21 cellular contexts compared by ENCODE assay signal in genomic region chr9:90965911-90966290, GRCh38.
DNase-seq lines count a peak whose midpoint lies in the region; ATAC-seq and TF ChIP-seq lines count a peak whose summit lies in the region.
"Had no signal": no experiment of that assay in that cellular context is flagged by ENCODE, and none has a peak within 500 bp of the region (broad histone marks: within the 10 kb centered on the region; RNA-seq: fewer than 3 reads in every experiment).

No MANE protein-coding gene starts in this region.

- no peaks in the 10 kb centered on the region for H3K9me3 ChIP-seq in SK-N-SH
- H3K9me3 ChIP-seq: BE2C, upper lobe of left lung had no signal

- H3K9me3 Mint-ChIP-seq in activated T-cell treated with anti-CD3 and anti-CD28 coated beads, Interleukin-2, amount 50 U/mL, for 72 hours: peaks cover 2 to 5% of the 10 kb centered on the region in 2 donors
- no peaks in the 10 kb centered on the region for H3K9me3 Mint-ChIP-seq in activated T-cell treated with anti-CD3 and anti-CD28 coated beads, Interleukin-2, amount 50 U/mL, for 4 hours
- H3K9me3 Mint-ChIP-seq in mesothelial cell of epicardium (peaks cover 5% of the 10 kb centered on the region), type B pancreatic cell (peaks cover 22% of the 10 kb centered on the region)
- H3K9me3 Mint-ChIP-seq: T-helper 1 cell treated with Interleukin-12 subunit alpha and Interleukin-12 subunit beta and Interleukin-4 antibody, amounts not matched to agents 30 μg/mL and 1 μg/mL, for 36 hours had no signal

- no peak for TF ChIP-seq POLR2A in GM18505 (IDR thresholded peaks at IDR 0.05; ENCODE audit: borderline replicate concordance, extremely low read depth, insufficient read depth, insufficient read length)

- no peaks in the 10 kb centered on the region for H3K79me2 ChIP-seq in SK-N-SH (ENCODE audit: insufficient read depth)

- H3K36me3 Mint-ChIP-seq in activated T-cell treated with anti-CD3 and anti-CD28 coated beads, Interleukin-2, amount 50 U/mL, for 72 hours (ENCODE audit: insufficient read depth in 2 of 2): peaks cover 6 to 8% of the 10 kb centered on the region in 2 donors
- H3K36me3 Mint-ChIP-seq in activated T-cell treated with anti-CD3 and anti-CD28 coated beads, Interleukin-2, amount 50 U/mL, for 4 hours (ENCODE audit: insufficient read depth): no peaks in the 10 kb centered on the region
- no peaks in the 10 kb centered on the region for H3K36me3 Mint-ChIP-seq in mesothelial cell of epicardium
- no peaks in the 10 kb centered on the region for H3K36me3 Mint-ChIP-seq in type B pancreatic cell

- DNase-seq in activated T-cell treated with anti-CD3 and anti-CD28 coated beads, Interleukin-2, amount 50 U/mL, for 72 hours: no peak
- DNase-seq in activated T-cell treated with anti-CD3 and anti-CD28 coated beads, Interleukin-2, amount 50 U/mL, for 4 hours: no peak
- DNase-seq in astrocyte of the spinal cord (ENCODE audit: low read depth, low spot score): peak; percentile 9
- no peak for DNase-seq in mesothelial cell of epicardium (ENCODE audit: low spot score in 2 of 2, unreplicated experiment in 2 of 2)
- peak; percentile 2 for DNase-seq in type B pancreatic cell (ENCODE audit: extremely low spot score, unreplicated experiment)
- no peak for DNase-seq in SK-N-SH
- DNase-seq in activated CD4-positive, CD25-positive, alpha-beta regulatory T cell treated with anti-CD3 and anti-CD28 coated beads, Interleukin-2, amount 50 U/mL, for 72 hours: no peak
- DNase-seq: activated CD4-positive, alpha-beta memory T cell treated with anti-CD3 and anti-CD28 coated beads, Interleukin-2, amount 10 ng/mL, durations not matched to agents 7 days and 5 days; BE2C; DMS 273 treated with DMSO at 0.1 percent for 48 hours; H7; left cardiac atrium; NCI-H2107; NCI-H774; nucleus accumbens; PC-9; WERI-Rb-1 had no signal

- peak overlapping the region; percentile 51 to 59 for H3K4me3 Mint-ChIP-seq in activated T-cell treated with anti-CD3 and anti-CD28 coated beads, Interleukin-2, amount 50 U/mL, for 72 hours
- no peak overlapping the region for H3K4me3 Mint-ChIP-seq in activated T-cell treated with anti-CD3 and anti-CD28 coated beads, Interleukin-2, amount 50 U/mL, for 4 hours
- no peak overlapping the region for H3K4me3 Mint-ChIP-seq in mesothelial cell of epicardium
- H3K4me3 Mint-ChIP-seq in type B pancreatic cell: peak overlapping the region; percentile 79
- H3K4me3 Mint-ChIP-seq: activated CD4-positive, alpha-beta memory T cell treated with anti-CD3 and anti-CD28 coated beads, Interleukin-2, amount 10 ng/mL, durations not matched to agents 7 days and 5 days; dendritic cell treated with granulocyte-macrophage colony-stimulating factor and Interleukin-4, amounts not matched to agents 40 ng/mL and 50 ng/mL, for 4 days; T-helper 1 cell treated with Interleukin-12 subunit alpha and Interleukin-12 subunit beta and Interleukin-4 antibody, amounts not matched to agents 30 μg/mL and 1 μg/mL, for 36 hours had no signal

- CTCF ChIA-PET in SK-N-SH (lab: Yijun Ruan, JAX): interaction anchor here (2.9 kb wide), 1 partner anchor 50 kb away, joined by 11 read pairs; no protein-coding TSS in a partner anchor

- H3K27ac Mint-ChIP-seq in activated T-cell treated with anti-CD3 and anti-CD28 coated beads, Interleukin-2, amount 50 U/mL, for 72 hours: peak overlapping the region; percentile 62
- H3K27ac Mint-ChIP-seq in mesothelial cell of epicardium: peak overlapping the region; percentile 85
- H3K27ac Mint-ChIP-seq in type B pancreatic cell: peak overlapping the region; percentile 97
- H3K27ac Mint-ChIP-seq: activated CD4-positive, alpha-beta memory T cell treated with anti-CD3 and anti-CD28 coated beads, Interleukin-2, amount 10 ng/mL, durations not matched to agents 7 days and 5 days; dendritic cell treated with granulocyte-macrophage colony-stimulating factor and Interleukin-4, amounts not matched to agents 40 ng/mL and 50 ng/mL, for 4 days; T-helper 1 cell treated with Interleukin-12 subunit alpha and Interleukin-12 subunit beta and Interleukin-4 antibody, amounts not matched to agents 30 μg/mL and 1 μg/mL, for 36 hours had no signal

- whole genome bisulfite sequencing in SK-N-SH (ENCODE audit: low lambda C conversion rate): 55% methylated on average over 3 of the region's 3 CpGs

- TF ChIP-seq EP300 in SK-N-SH (IDR thresholded peaks at IDR 0.05; ENCODE audit: borderline replicate concordance in 1 of 2, low read depth in 1 of 2, low read length in 1 of 2): no peak

- H3K4me2 ChIP-seq in SK-N-SH: no peak overlapping the region
- H3K4me2 ChIP-seq: PC-9 had no signal

- no peak overlapping the region for H3K9ac ChIP-seq in SK-N-SH

- H3K9me2 ChIP-seq in SK-N-SH: no peaks in the 10 kb centered on the region

- H3F3A ChIP-seq in SK-N-SH (replicated peaks; ENCODE audit: insufficient read depth): no peaks in the 10 kb centered on the region

- H3K4me3 ChIP-seq in astrocyte of the spinal cord (ENCODE audit: low read depth, low read length) (no peak overlapping the region), SK-N-SH (ENCODE audit: low read depth in 2 of 2, low read length in 1 of 2) (no peak overlapping the region)
- H3K4me3 ChIP-seq: PC-9, upper lobe of left lung had no signal

- no peak for TF ChIP-seq RAD21 in SK-N-SH (IDR thresholded peaks at IDR 0.05; ENCODE audit: low read length)

- in situ Hi-C loops in astrocyte of the spinal cord (cut with HindIII; ENCODE audit: low sequenced_read_pairs): no loop called here

- peaks cover 58% of the 10 kb centered on the region for H3K27me3 Mint-ChIP-seq in activated T-cell treated with anti-CD3 and anti-CD28 coated beads, Interleukin-2, amount 50 U/mL, for 72 hours (ENCODE audit: low read depth)
- peaks cover 21% of the 10 kb centered on the region for H3K27me3 Mint-ChIP-seq in activated T-cell treated with anti-CD3 and anti-CD28 coated beads, Interleukin-2, amount 50 U/mL, for 4 hours (ENCODE audit: low read depth)
- no peaks in the 10 kb centered on the region for H3K27me3 Mint-ChIP-seq in mesothelial cell of epicardium (ENCODE audit: low read depth)
- no peaks in the 10 kb centered on the region for H3K27me3 Mint-ChIP-seq in type B pancreatic cell
- H3K27me3 Mint-ChIP-seq: activated CD4-positive, alpha-beta memory T cell treated with anti-CD3 and anti-CD28 coated beads, Interleukin-2, amount 10 ng/mL, durations not matched to agents 7 days and 5 days had no signal

- POLR2A ChIA-PET in SK-N-SH (lab: Yijun Ruan, JAX): no interaction called here

- TF ChIP-seq CTCF in astrocyte of the spinal cord (IDR thresholded peaks at IDR 0.05; ENCODE audit: low read depth, low read length) (no peak), mesothelial cell of epicardium (IDR thresholded peaks at IDR 0.05; ENCODE audit: unreplicated experiment) (no peak), type B pancreatic cell (conservative IDR thresholded peaks at IDR 0.05) (no peak), SK-N-SH (IDR thresholded peaks at IDR 0.05) (no peak)

- H3K4me1 ChIP-seq in SK-N-SH (ENCODE audit: control insufficient read depth in 1 of 2, insufficient read depth in 2 of 2, low read depth in 1 of 2, low read length in 1 of 2): peaks cover 0 to 19% of the 10 kb centered on the region in 2 experiments; a peak in 1 of 4 replicates

- H3K27me3 ChIP-seq in SK-N-SH (ENCODE audit: insufficient read depth): no peaks in the 10 kb centered on the region
- H3K27me3 ChIP-seq: BE2C, upper lobe of left lung had no signal

- no peaks in the 10 kb centered on the region for H4K20me1 ChIP-seq in SK-N-SH (ENCODE audit: insufficient read depth)

- no peak overlapping the region for H3K27ac ChIP-seq in SK-N-SH (ENCODE audit: low read depth in 2 of 2, low read length in 1 of 2)
- H3K27ac ChIP-seq: PC-9, upper lobe of left lung, WERI-Rb-1 had no signal

- no peak for ATAC-seq in activated T-cell treated with anti-CD3 and anti-CD28 coated beads, Interleukin-2, amount 50 U/mL, for 72 hours (replicated peaks in 1 of 2)
- ATAC-seq in activated T-cell treated with anti-CD3 and anti-CD28 coated beads, Interleukin-2, amount 50 U/mL, for 4 hours: no peak
- ATAC-seq in GM18505 (IDR thresholded peaks at IDR 0.05; ENCODE audit: unreplicated experiment): no peak
- ATAC-seq: left cardiac atrium had no signal

- no peaks in the 10 kb centered on the region for H3K36me3 ChIP-seq in SK-N-SH (replicated peaks in 1 of 2; ENCODE audit: control insufficient read depth in 1 of 2, insufficient read depth in 2 of 2, low read length in 1 of 2)
- H3K36me3 ChIP-seq: BE2C, upper lobe of left lung, WERI-Rb-1 had no signal

- no peak overlapping the region for H2AFZ ChIP-seq in SK-N-SH (ENCODE audit: low read depth)
- H2AFZ ChIP-seq: PC-9 had no signal

- H3K4me1 Mint-ChIP-seq in activated T-cell treated with anti-CD3 and anti-CD28 coated beads, Interleukin-2, amount 50 U/mL, for 72 hours (ENCODE audit: low read depth): peaks cover 46% of the 10 kb centered on the region
- H3K4me1 Mint-ChIP-seq in activated T-cell treated with anti-CD3 and anti-CD28 coated beads, Interleukin-2, amount 50 U/mL, for 4 hours (ENCODE audit: low read depth): peaks cover 20% of the 10 kb centered on the region
- peaks cover 42% of the 10 kb centered on the region for H3K4me1 Mint-ChIP-seq in mesothelial cell of epicardium
- peaks cover 29% of the 10 kb centered on the region for H3K4me1 Mint-ChIP-seq in type B pancreatic cell (ENCODE audit: unreplicated experiment)

TF ChIP-seq in SK-N-SH, 30 proteins besides CTCF, POLR2A, EP300 and RAD21 (continues in another document):
- TF ChIP-seq MXI1 (IDR thresholded peaks at IDR 0.05; ENCODE audit: low read depth, low read length) (no peak), POLR2AphosphoS5 (IDR thresholded peaks at IDR 0.05; ENCODE audit: low read depth, low read length) (no peak), CHD2 (IDR thresholded peaks at IDR 0.05; ENCODE audit: low read length, partially characterized antibody) (no peak), NRF1 (IDR thresholded peaks at IDR 0.05; ENCODE audit: low read depth, low read length) (no peak), TAF1 (IDR thresholded peaks at IDR 0.05; ENCODE audit: borderline replicate concordance, low read depth, low read length) (no peak), SIN3A (IDR thresholded peaks at IDR 0.05; ENCODE audit: borderline replicate concordance, low read depth, low read length) (no peak)
- TF ChIP-seq, protein P1, sequence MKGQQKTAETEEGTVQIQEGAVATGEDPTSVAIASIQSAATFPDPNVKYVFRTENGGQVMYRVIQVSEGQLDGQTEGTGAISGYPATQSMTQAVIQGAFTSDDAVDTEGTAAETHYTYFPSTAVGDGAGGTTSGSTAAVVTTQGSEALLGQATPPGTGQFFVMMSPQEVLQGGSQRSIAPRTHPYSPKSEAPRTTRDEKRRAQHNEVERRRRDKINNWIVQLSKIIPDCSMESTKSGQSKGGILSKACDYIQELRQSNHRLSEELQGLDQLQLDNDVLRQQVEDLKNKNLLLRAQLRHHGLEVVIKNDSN (IDR thresholded peaks at IDR 0.05; ENCODE audit: borderline replicate concordance, low read depth): no peak

Comparison
In these comparisons a context has a peak if more than half of its experiments do, and no peak if none do; other contexts are left out.
1. H3K4me3 Mint-ChIP-seq: peak in activated T-cell treated with anti-CD3 and anti-CD28 coated beads, Interleukin-2, amount 50 U/mL, for 72 hours (2 of 2) and type B pancreatic cell (single experiment); none in activated T-cell treated with anti-CD3 and anti-CD28 coated beads, Interleukin-2, amount 50 U/mL, for 4 hours (single experiment) and mesothelial cell of epicardium (single experiment).
2. DNase-seq: peak in astrocyte of the spinal cord (single experiment) and type B pancreatic cell (single experiment); none in activated T-cell treated with anti-CD3 and anti-CD28 coated beads, Interleukin-2, amount 50 U/mL, for 72 hours (0 of 2), activated T-cell treated with anti-CD3 and anti-CD28 coated beads, Interleukin-2, amount 50 U/mL, for 4 hours (single experiment), mesothelial cell of epicardium (0 of 2), SK-N-SH (single experiment) and activated CD4-positive, CD25-positive, alpha-beta regulatory T cell treated with anti-CD3 and anti-CD28 coated beads, Interleukin-2, amount 50 U/mL, for 72 hours (single experiment).
3. Peak in every context shown above with its lines, with median percentiles within 50 percentile points of each other: H3K27ac Mint-ChIP-seq.